9 cellular contexts compared by ENCODE assay signal in the genomic region with DNA sequence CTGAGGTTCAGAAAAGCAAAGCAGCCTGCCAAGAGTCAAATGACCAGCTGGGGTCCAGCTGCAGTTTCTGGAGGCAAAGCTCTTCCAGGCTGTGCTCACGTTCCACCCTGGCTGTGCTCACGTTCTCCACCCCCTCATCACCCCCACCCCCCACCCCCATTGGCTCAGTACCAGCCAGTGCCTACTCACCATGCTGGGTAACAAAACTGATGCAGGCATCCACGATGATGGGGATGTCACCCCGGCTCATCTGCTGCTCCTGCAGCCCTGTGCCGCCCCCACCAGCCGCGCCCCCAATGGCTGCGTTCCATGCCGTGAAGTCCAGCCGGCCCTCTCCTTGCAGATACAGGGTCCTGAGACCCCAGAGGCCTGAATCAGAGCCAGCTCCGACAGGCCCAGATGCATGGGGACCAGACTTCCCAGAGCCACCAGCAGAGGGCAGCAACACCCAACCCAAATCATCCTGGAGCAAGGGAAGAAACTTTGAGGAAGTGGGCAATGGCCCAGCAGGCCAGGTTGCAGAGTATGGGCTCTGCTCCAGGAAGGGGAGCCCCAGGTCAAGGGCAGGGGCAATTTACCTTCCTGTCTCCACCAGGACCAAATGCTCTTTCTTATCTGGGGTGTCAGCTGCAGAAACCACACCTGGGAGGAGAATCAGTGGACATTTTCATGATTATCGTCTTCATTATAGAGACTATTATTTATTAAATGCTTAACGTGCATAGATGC. TPM values are rescaled to one million over a fixed set of nuclear protein-coding genes. Genes with fewer than 3 reads are reported as not detected.
DNase-seq lines count a peak whose midpoint lies in the region; ATAC-seq and TF ChIP-seq lines count a peak whose summit lies in the region.
"Had no signal": no experiment of that assay in that cellular context is flagged by ENCODE, and none has a peak within 500 bp of the region (broad histone marks: within the 10 kb centered on the region; RNA-seq: fewer than 3 reads in every experiment).

No MANE protein-coding gene starts in this region.

- H3K27me3 ChIP-seq in PC-3 (ENCODE audit: low read length) (no peaks in the 10 kb centered on the region), tibial artery (no peaks in the 10 kb centered on the region)

- no peaks in the 10 kb centered on the region for H3F3A ChIP-seq in PC-3 (ENCODE audit: low read length, unreplicated experiment)

- intact Hi-C loops in PC-3 (cut with micrococcal nuclease), result no loop called here
- intact Hi-C loops in tibial artery (cut with DNase I; ENCODE audit: low total_unique reads), result no loop called here

- H3K4me3 Mint-ChIP-seq in activated T-cell treated with anti-CD3 and anti-CD28 coated beads, Interleukin-2, amount 50 U/mL, for 4 hours, result no peak overlapping the region

- ATAC-seq in GM19467 (IDR thresholded peaks at IDR 0.05; ENCODE audit: unreplicated experiment), result peak; percentile 94
- peak; percentile 59 for ATAC-seq in HG03558 (IDR thresholded peaks at IDR 0.05; ENCODE audit: extremely low read depth, unreplicated experiment)
- ATAC-seq in PC-3, result peak; percentile 83
- ATAC-seq in activated T-cell treated with anti-CD3 and anti-CD28 coated beads, Interleukin-2, amount 50 U/mL, for 4 hours, result peak; percentile 93 to 95
- ATAC-seq in omental fat pad (ENCODE audit: low FRiP score), result peak; percentile 69

- no TSS peak for BruUV-seq in PC-3 (replicated peaks; lab: Mats Ljungman, UMichigan)

- no peak overlapping the region for H2AFZ ChIP-seq in PC-3 (ENCODE audit: low read length)

- H3K4me1 Mint-ChIP-seq in activated T-cell treated with anti-CD3 and anti-CD28 coated beads, Interleukin-2, amount 50 U/mL, for 4 hours (ENCODE audit: low read depth), result peaks cover 3% of the 10 kb centered on the region

- H3K4me2 ChIP-seq in PC-3 (ENCODE audit: low read length), result no peak overlapping the region

- no peaks in the 10 kb centered on the region for H3K79me2 ChIP-seq in PC-3 (ENCODE audit: low read length)

- H3K4me1 ChIP-seq in PC-3 (ENCODE audit: insufficient read depth, low read length) (no peaks in the 10 kb centered on the region), tibial artery (no peaks in the 10 kb centered on the region)

- POLR2A ChIA-PET in PC-3 (lab: Charles Lee; ENCODE audit: unreplicated experiment), result no interaction called here

- TF ChIP-seq CTCF in PC-3 (conservative IDR thresholded peaks at IDR 0.05; ENCODE audit: low read depth, low read length) (peak; percentile 82), fibroblast of pulmonary artery (IDR thresholded peaks at IDR 0.05; ENCODE audit: low read length, missing control alignments) (peak; percentile 96), omental fat pad (IDR thresholded peaks at IDR 0.05) (peak in 1 of 3 donors; percentile 70), tibial artery (IDR thresholded peaks at IDR 0.05) (peak; percentile 74 to 85)

- CTCF ChIA-PET in PC-3 (lab: Charles Lee), result interaction anchor here (0.6 to 1.0 kb wide), 2 partner anchors 27 to 270 kb away, joined by 3 read pairs; no protein-coding TSS in a partner anchor

- H3K27ac ChIP-seq in PC-3 (ENCODE audit: low read length) (no peak overlapping the region), tibial artery (no peak overlapping the region)
- H3K27ac ChIP-seq: epithelial cell of prostate had no signal

- H3K36me3 ChIP-seq in PC-3 (ENCODE audit: low read depth, low read length) (no peaks in the 10 kb centered on the region), tibial artery (peaks cover 0 to 29% (median 0%) of the 10 kb centered on the region in 3 donors)

- H3K9me2 ChIP-seq in PC-3 (replicated peaks; ENCODE audit: low read length), result no peaks in the 10 kb centered on the region

- H3K27me3 Mint-ChIP-seq in activated T-cell treated with anti-CD3 and anti-CD28 coated beads, Interleukin-2, amount 50 U/mL, for 4 hours (ENCODE audit: low read depth), result no peaks in the 10 kb centered on the region

- H3K9me3 ChIP-seq in PC-3 (ENCODE audit: low read length) (no peaks in the 10 kb centered on the region), tibial artery (no peaks in the 10 kb centered on the region)

- H3K4me3 ChIP-seq in PC-3 (ENCODE audit: low read length) (no peak overlapping the region), fibroblast of pulmonary artery (replicated peaks; ENCODE audit: low read depth, low read length) (no peak overlapping the region), tibial artery (no peak overlapping the region)

- no peaks in the 10 kb centered on the region for H3K36me3 Mint-ChIP-seq in activated T-cell treated with anti-CD3 and anti-CD28 coated beads, Interleukin-2, amount 50 U/mL, for 4 hours (ENCODE audit: insufficient read depth)

- no peaks in the 10 kb centered on the region for H3K9me3 Mint-ChIP-seq in activated T-cell treated with anti-CD3 and anti-CD28 coated beads, Interleukin-2, amount 50 U/mL, for 4 hours

- no peak overlapping the region for H3K9ac ChIP-seq in PC-3 (ENCODE audit: low read length)

- no peaks in the 10 kb centered on the region for H4K20me1 ChIP-seq in PC-3 (ENCODE audit: low read length)

- peak; percentile 58 for DNase-seq in DMS114 treated with DMSO at 0.1 percent for 48 hours (lab: John Stamatoyannopoulos, UW; ENCODE audit: unreplicated experiment)
- DNase-seq in PC-3, result peak; percentile 73
- peak; percentile 72 for DNase-seq in activated T-cell treated with anti-CD3 and anti-CD28 coated beads, Interleukin-2, amount 50 U/mL, for 4 hours
- peak; percentile 76 for DNase-seq in fibroblast of pulmonary artery (ENCODE audit: low read depth)
- DNase-seq in omental fat pad (ENCODE audit: low spot score), result peak; percentile 67
- peak; percentile 71 to 81 for DNase-seq in tibial artery

RNA-seq across cellular contexts. Expression of gene FCHSD1, which starts 13.7 kb away (rescaled TPM):
- total RNA-seq in PC-3 (2014; rRNA removed), result 17.2 and 22.7 TPM in 2 replicates
- 10 to 100 TPM; 20.5 to 29.7 (median 22.1) TPM for total RNA-seq in activated T-cell treated with anti-CD3 and anti-CD28 coated beads, Interleukin-2, amount 50 U/mL, for 4 hours
- total RNA-seq in omental fat pad, result 10 to 100 TPM; 11.2 to 19.7 (median 15.5) TPM

RNA-seq across cellular contexts. Expression of gene ARAP3, which starts 17.1 kb away (rescaled TPM):
- 7.1 and 14.2 TPM in 2 replicates for total RNA-seq in PC-3 (2014; rRNA removed)
- total RNA-seq in activated T-cell treated with anti-CD3 and anti-CD28 coated beads, Interleukin-2, amount 50 U/mL, for 4 hours, result 1 to 10 TPM in 2 of 3 donors, under 1 TPM in 1; 0.56 to 2.0 (median 1.1) TPM
- total RNA-seq in omental fat pad, result 10 to 100 TPM in 1 of 4 donors, 1 to 10 TPM in 3; 2.6 to 36.1 (median 9.1) TPM

RNA-seq across cellular contexts. Expression of gene RELL2, which starts 28.1 kb away (rescaled TPM):
- total RNA-seq in PC-3 (2014; rRNA removed), result 4.1 and 5.6 TPM in 2 replicates
- 10 to 100 TPM; 25.8 to 30.4 (median 29.5) TPM for total RNA-seq in activated T-cell treated with anti-CD3 and anti-CD28 coated beads, Interleukin-2, amount 50 U/mL, for 4 hours
- 1 to 10 TPM; 1.0 to 4.3 (median 2.9) TPM for total RNA-seq in omental fat pad

RNA-seq across cellular contexts. Expression of gene HDAC3, which starts 28.2 kb away (rescaled TPM):
- 66.8 and 82.9 TPM in 2 replicates for total RNA-seq in PC-3 (2014; rRNA removed)
- total RNA-seq in activated T-cell treated with anti-CD3 and anti-CD28 coated beads, Interleukin-2, amount 50 U/mL, for 4 hours, result 10 to 100 TPM; 66.1 to 73.8 (median 71.7) TPM
- total RNA-seq in omental fat pad, result 10 to 100 TPM; 31.5 to 50.6 (median 38.5) TPM

RNA-seq across cellular contexts. Expression of gene DIAPH1, which starts 46.1 kb away (rescaled TPM):
- total RNA-seq in PC-3 (2014; rRNA removed), result 51.9 and 106 TPM in 2 replicates
- total RNA-seq in activated T-cell treated with anti-CD3 and anti-CD28 coated beads, Interleukin-2, amount 50 U/mL, for 4 hours, result 100 to 1,000 TPM; 243 to 289 (median 269) TPM
- total RNA-seq in omental fat pad, result 10 to 100 TPM; 35.5 to 93.2 (median 47.9) TPM
